Comparison of ENCODE assay signal across 29 cellular contexts in genomic region chr14:105117257-105117646, GRCh38.
"Had no signal": no experiment of that assay in that cellular context is flagged by ENCODE, and none has a peak within 500 bp of the region (broad histone marks: within the 10 kb centered on the region; RNA-seq: fewer than 3 reads in every experiment).

No MANE protein-coding gene starts in this region.

- ATAC-seq: activated T-cell treated with anti-CD3 and anti-CD28 coated beads, Interleukin-2, amount 50 U/mL, for 72 hours; effector memory CD8-positive, alpha-beta T cell; gastrocnemius medialis; left ventricle myocardium superior; T-cell had no signal

- H3K4me1 ChIP-seq: colonic mucosa, gastrocnemius medialis, sigmoid colon, testis, uterus had no signal

- H3K4me3 ChIP-seq: colonic mucosa, dorsolateral prefrontal cortex, gastrocnemius medialis, ovary, prostate gland, sigmoid colon, testis, transverse colon, uterus had no signal

- H3K4me3 Mint-ChIP-seq: activated naive CD8-positive, alpha-beta T cell; activated T-cell treated with anti-CD3 and anti-CD28 coated beads, Interleukin-2, amount 50 U/mL, for 72 hours; effector memory CD8-positive, alpha-beta T cell; naive B cell; nephron progenitor cell; T-cell had no signal

- H3K27ac ChIP-seq: colonic mucosa, dorsolateral prefrontal cortex, gastrocnemius medialis, neutrophil, ovary, sigmoid colon, testis, transverse colon, uterus, VCaP had no signal

- H3K27ac Mint-ChIP-seq: activated naive CD8-positive, alpha-beta T cell; activated T-cell treated with anti-CD3 and anti-CD28 coated beads, Interleukin-2, amount 50 U/mL, for 72 hours; nephron progenitor cell; T-cell had no signal

- H3K36me3 ChIP-seq: colonic mucosa, gastrocnemius medialis, neutrophil, ovary, prostate gland, sigmoid colon, transverse colon, uterus had no signal

- H3K27me3 ChIP-seq: colonic mucosa, dorsolateral prefrontal cortex, ovary, sigmoid colon, testis, transverse colon, uterus had no signal

- H3K9me3 ChIP-seq: colonic mucosa, neutrophil, prostate gland, testis had no signal

- DNase-seq: activated CD4-positive, alpha-beta T cell treated with anti-CD3 and anti-CD28 coated beads for 4 hours; activated CD4-positive, alpha-beta T cell treated with anti-CD3 and anti-CD28 coated beads, Interleukin-2, amount 50 U/mL, for 4 hours; activated naive CD4-positive, alpha-beta T cell treated with Interleukin-2 at 50 U/mL for 16 hours; activated T-cell treated with anti-CD3 and anti-CD28 coated beads for 4 hours; activated T-cell treated with anti-CD3 and anti-CD28 coated beads, Interleukin-2, amount 50 U/mL, for 72 hours; cerebellar nuclear complex; colonic mucosa; effector memory CD8-positive, alpha-beta T cell; erythroblast; gastrocnemius medialis; glutamatergic neuron; left ventricle myocardium superior; naive B cell; nephron progenitor cell; ovary; retina; sigmoid colon; small intestine; stimulated activated CD4-positive, alpha-beta T cell treated with anti-CD3 and anti-CD28 coated beads, Interleukin-1b, Interleukin-23, amount 100 ng/mL, for 48 hours; stimulated activated naive CD4-positive, alpha-beta T cell; T-cell; testis; transverse colon; uterus had no signal

- H3K4me1 Mint-ChIP-seq: naive B cell, T-cell had no signal
